Comparison of ENCODE assay signal across 1 cellular context in the genomic region with DNA sequence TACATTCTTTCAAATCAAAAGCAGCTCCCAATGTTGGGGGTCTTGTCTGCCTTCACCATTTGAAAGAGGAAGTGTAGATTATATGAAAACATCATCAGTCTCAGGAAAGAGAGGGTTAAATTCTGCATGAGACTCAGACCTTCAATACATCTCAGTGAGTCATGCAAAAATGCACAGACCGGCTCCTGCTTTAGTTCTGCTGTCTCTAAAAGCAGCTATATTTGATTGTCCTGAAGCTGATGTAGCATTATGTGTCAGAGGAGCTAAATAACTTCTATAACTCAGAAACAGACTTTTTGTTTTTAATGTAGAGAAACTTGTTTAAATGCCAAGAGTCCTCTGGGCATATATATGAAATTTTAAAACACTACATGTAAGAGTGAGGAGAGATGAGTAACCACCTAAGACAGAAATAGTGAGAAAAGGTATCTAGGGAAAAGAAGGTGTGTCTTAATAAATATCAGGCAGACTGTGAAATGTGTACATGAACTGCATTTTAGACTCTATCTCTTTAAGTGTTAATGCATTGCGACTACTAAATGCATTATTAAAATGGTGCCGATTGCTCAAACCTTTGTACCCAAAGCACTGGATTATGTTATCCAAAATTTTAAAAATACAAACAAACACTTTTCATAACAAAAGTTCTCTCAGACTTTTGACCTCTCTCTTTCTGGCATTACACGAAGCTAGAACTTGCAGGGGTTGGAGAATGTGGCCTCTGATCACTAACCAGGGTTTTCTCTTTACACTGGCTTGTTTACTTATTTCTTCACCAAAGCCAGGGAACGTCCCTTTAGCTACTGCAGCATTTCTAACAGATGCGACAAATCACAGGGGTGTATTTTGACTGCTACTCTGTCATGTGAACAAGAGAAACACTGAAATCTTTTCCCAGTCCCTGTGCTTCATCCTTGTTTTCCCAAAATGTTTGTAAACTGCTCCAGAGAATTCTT.
A peak's percentile ranks its signal among the peaks of the same experiment; 100 is the strongest.
TF ChIP-seq lines count a peak whose summit lies in the region.

No MANE protein-coding gene starts in this region.

TF ChIP-seq in IMR-90, 13 proteins besides CTCF, POLR2A, EP300 and RAD21:
- no peak for TF ChIP-seq USF2 (IDR thresholded peaks at IDR 0.05; ENCODE audit: low read depth, low read length)
- 0 out of 2 replicates have a peak, but pooled peaks have one; percentile 22 for TF ChIP-seq MAFK (IDR thresholded peaks at IDR 0.05; ENCODE audit: low read depth, low read length)
